ENCODE assay signal across 18 cellular contexts in the genomic region with DNA sequence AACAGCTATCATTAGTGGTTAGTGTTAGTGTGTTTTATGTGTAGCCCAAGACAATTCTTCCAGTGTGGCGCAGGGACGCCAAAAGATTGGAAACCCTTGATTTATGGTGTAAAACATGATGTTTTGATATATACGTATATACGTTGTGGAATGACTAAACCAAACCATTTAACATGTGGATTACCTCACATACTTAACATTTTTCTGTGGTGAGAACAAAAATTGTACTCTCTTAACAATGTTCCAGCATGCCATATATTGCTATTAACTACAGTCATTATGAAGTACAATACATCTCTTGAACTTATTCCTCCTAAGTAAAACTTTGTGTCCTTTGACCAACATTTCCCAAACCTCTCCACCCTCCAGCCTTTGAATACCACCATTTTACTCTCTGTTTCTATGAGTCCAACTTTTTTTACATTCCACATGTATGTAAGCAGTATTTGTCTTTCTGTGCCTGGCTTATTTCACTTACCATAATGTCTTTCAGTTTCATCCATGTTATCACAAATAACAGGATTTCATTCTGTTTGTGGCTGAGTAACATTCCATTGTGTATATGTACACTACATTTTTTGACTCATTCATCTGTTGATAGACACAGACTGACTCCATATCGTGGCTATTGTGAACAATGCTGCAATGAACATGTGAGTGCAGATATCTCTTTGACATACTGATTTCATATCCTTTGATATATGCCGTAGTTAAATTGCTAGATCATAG. TPM values are rescaled to one million over a fixed set of nuclear protein-coding genes. Genes with fewer than 3 reads are reported as not detected.
A peak's percentile ranks its signal among the peaks of the same experiment; 100 is the strongest.
DNase-seq lines count a peak whose midpoint lies in the region; ATAC-seq, FAIRE-seq and TF ChIP-seq lines count a peak whose summit lies in the region.
"Had no signal": no experiment of that assay in that cellular context is flagged by ENCODE, and none has a peak within 500 bp of the region (broad histone marks: within the 10 kb centered on the region; RNA-seq: fewer than 3 reads in every experiment).

No MANE protein-coding gene starts in this region.

- peak overlapping the region; percentile 31 for H2AFZ ChIP-seq in astrocyte (ENCODE audit: low read depth, low read length)

- H3K9me3 Mint-ChIP-seq in MCF 10A (ENCODE audit: unreplicated experiment) = no peaks in the 10 kb centered on the region
- H3K9me3 Mint-ChIP-seq in astrocyte (ENCODE audit: unreplicated experiment) = no peaks in the 10 kb centered on the region

- DNase-seq in MCF 10A (ENCODE audit: unreplicated experiment) (no peak), breast epithelium (ENCODE audit: low spot score in 2 of 2) (no peak), astrocyte (ENCODE audit: low read depth) (peak; percentile 79), glomerular visceral epithelial cell (ENCODE audit: extremely low spot score) (peak; percentile 64), urothelium cell line (ENCODE audit: low spot score) (peak; percentile 18)
- DNase-seq in activated CD4-positive, alpha-beta T cell treated with anti-CD3 and anti-CD28 coated beads, Interleukin-2, amount 50 U/mL, for 1 hour = no peak
- DNase-seq in activated effector memory CD4-positive, alpha-beta T cell treated with Interleukin-2 at 50 U/mL for 16 hours = no peak
- DNase-seq: activated gamma-delta T cell; CD8-positive, alpha-beta memory T cell; GF-D8; hippocampal formation; left ventricle myocardium inferior; NCI-H2081 treated with DMSO at 0.1 percent for 48 hours; SHP77 treated with DMSO at 0.1 percent for 48 hours had no signal

- H3K4me1 ChIP-seq in breast epithelium (no peaks in the 10 kb centered on the region), astrocyte (ENCODE audit: insufficient read depth, low read length) (peaks cover 8% of the 10 kb centered on the region)
- H3K4me1 ChIP-seq: left ventricle myocardium inferior had no signal

- no peak for TF ChIP-seq POLR2A in breast epithelium (IDR thresholded peaks at IDR 0.05)

- FAIRE-seq in astrocyte (lab: Jason Lieb, UNC) = peak; percentile 98
- peak; percentile 98 for FAIRE-seq in urothelium cell line (lab: Jason Lieb, UNC)

- peak overlapping the region; percentile 34 for H3K9ac ChIP-seq in astrocyte (ENCODE audit: low read length)

- H3K27ac Mint-ChIP-seq in MCF 10A (ENCODE audit: low read depth, unreplicated experiment) = no peak overlapping the region
- peak overlapping the region; percentile 98 for H3K27ac Mint-ChIP-seq in astrocyte (ENCODE audit: unreplicated experiment)
- H3K27ac Mint-ChIP-seq: CD8-positive, alpha-beta memory T cell; natural killer cell treated with Interleukin-12 subunit alpha and Interleukin-12 subunit beta and Interleukin-15 and Interleukin-18, amount 100 ng/mL, for 72 hours had no signal

- peak overlapping the region; percentile 57 for H3K4me2 ChIP-seq in astrocyte (ENCODE audit: low read length)

- no peaks in the 10 kb centered on the region for H3K36me3 ChIP-seq in breast epithelium
- no peaks in the 10 kb centered on the region for H3K36me3 ChIP-seq in astrocyte (ENCODE audit: insufficient read depth, low read length)
- H3K36me3 ChIP-seq: cardiac muscle cell, left ventricle myocardium inferior had no signal

- ATAC-seq in GM21360 (IDR thresholded peaks at IDR 0.05; ENCODE audit: unreplicated experiment) = no peak
- ATAC-seq: natural killer cell treated with Interleukin-12 subunit alpha and Interleukin-12 subunit beta and Interleukin-15 and Interleukin-18, amount 100 ng/mL, for 72 hours had no signal

- no peak overlapping the region for H3K27ac ChIP-seq in breast epithelium
- peak overlapping the region; percentile 42 for H3K27ac ChIP-seq in astrocyte (ENCODE audit: low read depth, low read length)
- H3K27ac ChIP-seq: 22Rv1, cardiac muscle cell, left ventricle myocardium inferior had no signal

- H3K4me1 Mint-ChIP-seq in MCF 10A (ENCODE audit: insufficient read depth, unreplicated experiment) (peaks cover 13% of the 10 kb centered on the region), astrocyte (ENCODE audit: low read depth, unreplicated experiment) (peaks cover 27% of the 10 kb centered on the region)
- H3K4me1 Mint-ChIP-seq: CD8-positive, alpha-beta memory T cell had no signal

- CTCF ChIA-PET in MCF 10A (lab: Yijun Ruan, JAX) = no interaction called here

- H3K36me3 Mint-ChIP-seq in MCF 10A (ENCODE audit: insufficient read depth, unreplicated experiment) (no peaks in the 10 kb centered on the region), astrocyte (ENCODE audit: low read depth, unreplicated experiment) (no peaks in the 10 kb centered on the region)
- H3K36me3 Mint-ChIP-seq: CD8-positive, alpha-beta memory T cell; natural killer cell treated with Interleukin-12 subunit alpha and Interleukin-12 subunit beta and Interleukin-15 and Interleukin-18, amount 100 ng/mL, for 72 hours had no signal

- H3K9me3 ChIP-seq in breast epithelium (no peaks in the 10 kb centered on the region), astrocyte (ENCODE audit: insufficient read depth, low read depth, low read length) (no peaks in the 10 kb centered on the region)
- H3K9me3 ChIP-seq: left ventricle myocardium inferior had no signal

- no peak for TF ChIP-seq CTCF in MCF 10A (IDR thresholded peaks at IDR 0.05; ENCODE audit: unreplicated experiment)
- TF ChIP-seq CTCF in breast epithelium (IDR thresholded peaks at IDR 0.05) = no peak
- TF ChIP-seq CTCF in astrocyte (IDR thresholded peaks at IDR 0.05; ENCODE audit: insufficient read depth, low read depth, low read length) = no peak

- H3K79me2 ChIP-seq in astrocyte (ENCODE audit: insufficient read depth, low read length) = no peaks in the 10 kb centered on the region

- intact Hi-C loops in MCF 10A (cut with micrococcal nuclease) (no loop called here), breast epithelium (cut with DNase I; ENCODE audit: low total_unique reads) (no loop called here)

- H3K27me3 ChIP-seq in breast epithelium = no peaks in the 10 kb centered on the region
- H3K27me3 ChIP-seq in astrocyte (ENCODE audit: insufficient read depth, low read length) = no peaks in the 10 kb centered on the region
- H3K27me3 ChIP-seq: cardiac muscle cell had no signal

- BruUV-seq in MCF 10A (replicated peaks; lab: Mats Ljungman, UMichigan) = TSS peak; percentile 30

- POLR2A ChIA-PET in MCF 10A (lab: Yijun Ruan, JAX) = no interaction called here

- H4K20me1 ChIP-seq in astrocyte (ENCODE audit: insufficient read depth, low read length) = no peaks in the 10 kb centered on the region

- H3K4me3 ChIP-seq in breast epithelium (no peak overlapping the region), astrocyte (ENCODE audit: insufficient read depth, low read depth, low read length) (no peak overlapping the region)
- H3K4me3 ChIP-seq: cardiac muscle cell, left ventricle myocardium inferior had no signal

- H3K27me3 Mint-ChIP-seq in MCF 10A (ENCODE audit: insufficient read depth, unreplicated experiment) (no peaks in the 10 kb centered on the region), astrocyte (ENCODE audit: low read depth, unreplicated experiment) (no peaks in the 10 kb centered on the region)
- H3K27me3 Mint-ChIP-seq: CD8-positive, alpha-beta memory T cell; natural killer cell treated with Interleukin-12 subunit alpha and Interleukin-12 subunit beta and Interleukin-15 and Interleukin-18, amount 100 ng/mL, for 72 hours had no signal

- H3K4me3 Mint-ChIP-seq in MCF 10A (ENCODE audit: unreplicated experiment) (no peak overlapping the region), astrocyte (ENCODE audit: unreplicated experiment) (no peak overlapping the region)
- H3K4me3 Mint-ChIP-seq: CD8-positive, alpha-beta memory T cell; natural killer cell treated with Interleukin-12 subunit alpha and Interleukin-12 subunit beta and Interleukin-15 and Interleukin-18, amount 100 ng/mL, for 72 hours had no signal

RNA-seq across cellular contexts. Expression of gene MAGI2, which starts 42.2 kb away (rescaled TPM):
- total RNA-seq in MCF 10A (2022) (0.07 and 0.20 TPM in 2 replicates), breast epithelium (10 to 100 TPM in 2 of 3 donors, 1 to 10 TPM in 1; 9.8 to 22.7 (median 20.2) TPM), astrocyte (5.4 and 5.8 TPM in 2 replicates)

Comparison
In these comparisons a context has a peak if more than half of its experiments do, and no peak if none do; other contexts are left out.
1. DNase-seq: peak in astrocyte (single experiment), glomerular visceral epithelial cell (single experiment) and urothelium cell line (single experiment); none in MCF 10A (single experiment), breast epithelium (0 of 2), activated CD4-positive, alpha-beta T cell treated with anti-CD3 and anti-CD28 coated beads, Interleukin-2, amount 50 U/mL, for 1 hour (single experiment) and activated effector memory CD4-positive, alpha-beta T cell treated with Interleukin-2 at 50 U/mL for 16 hours (single experiment).